ENCODE assay signal across 11 cellular contexts in genomic region chr16:56939801-56940200, GRCh38. TPM values are rescaled to one million over a fixed set of nuclear protein-coding genes. Genes with fewer than 3 reads are reported as not detected.
DNase-seq lines count a peak whose midpoint lies in the region; ATAC-seq, FAIRE-seq and TF ChIP-seq lines count a peak whose summit lies in the region.
"Had no signal": no experiment of that assay in that cellular context is flagged by ENCODE, and none has a peak within 500 bp of the region (broad histone marks: within the 10 kb centered on the region; RNA-seq: fewer than 3 reads in every experiment).

No MANE protein-coding gene starts in this region.

- DNase-seq in stimulated activated naive CD8-positive, alpha-beta T cell treated with anti-CD3 and anti-CD28 coated beads, Interleukin-15, Interleukin-2, amounts not matched to agents 100 U/mL and 50 U/mL, for 24 hours: no peak
- peak; percentile 25 for DNase-seq in NCI-H2196 treated with DMSO at 0.1 percent for 48 hours (lab: John Stamatoyannopoulos, UW; ENCODE audit: unreplicated experiment)
- peak in 2 of 4 experiments; percentile 37 to 42 for DNase-seq in K562 (ENCODE audit: extremely low read depth in 1 of 4, low spot score in 3 of 4)
- DNase-seq in type B pancreatic cell (ENCODE audit: extremely low spot score, unreplicated experiment): no peak
- DNase-seq in effector CD4-positive, alpha-beta T cell: no peak
- no peak for DNase-seq in NOMO-1 (lab: John Stamatoyannopoulos, UW; ENCODE audit: unreplicated experiment in 2 of 2)
- DNase-seq: activated T-cell treated with anti-CD3 and anti-CD28 coated beads for 4 hours had no signal

- TF ChIP-seq POLR2A in K562 (conservative IDR thresholded peaks at IDR 0.05): no peak

- BruUV-seq in K562 (replicated peaks; lab: Mats Ljungman, UMichigan): no TSS peak

- no peak for TF ChIP-seq EP300 in K562 (IDR thresholded peaks at IDR 0.05; ENCODE audit: low read length)

- no peak overlapping the region for H2AFZ ChIP-seq in K562 (ENCODE audit: low read depth, low read length)

- H3K27me3 Mint-ChIP-seq in stimulated activated naive CD8-positive, alpha-beta T cell treated with anti-CD3 and anti-CD28 coated beads, Interleukin-15, Interleukin-2, amounts not matched to agents 100 ng/mL and 50 ng/mL, for 24 hours: no peaks in the 10 kb centered on the region
- H3K27me3 Mint-ChIP-seq in type B pancreatic cell: no peaks in the 10 kb centered on the region

- H3K4me3 ChIP-seq in K562: no peak overlapping the region
- H3K4me3 ChIP-seq: smooth muscle cell had no signal

- peaks cover 13% of the 10 kb centered on the region for H3K79me2 ChIP-seq in K562 (ENCODE audit: control insufficient read depth, insufficient read depth, low read length)

- peaks cover 96% of the 10 kb centered on the region for H3K36me3 Mint-ChIP-seq in stimulated activated naive CD8-positive, alpha-beta T cell treated with anti-CD3 and anti-CD28 coated beads, Interleukin-15, Interleukin-2, amounts not matched to agents 100 ng/mL and 50 ng/mL, for 24 hours (ENCODE audit: low read depth)
- H3K36me3 Mint-ChIP-seq in type B pancreatic cell: peaks cover 64% of the 10 kb centered on the region

- no peaks in the 10 kb centered on the region for H3K27me3 ChIP-seq in K562 (ENCODE audit: control insufficient read depth in 2 of 2, insufficient read depth in 2 of 2, low read length in 2 of 2)

- no peaks in the 10 kb centered on the region for H3K9me3 ChIP-seq in K562 (replicated peaks; ENCODE audit: control insufficient read depth, insufficient read depth, low read depth, low read length)

- H3K4me1 Mint-ChIP-seq in stimulated activated naive CD8-positive, alpha-beta T cell treated with anti-CD3 and anti-CD28 coated beads, Interleukin-15, Interleukin-2, amounts not matched to agents 100 ng/mL and 50 ng/mL, for 24 hours (ENCODE audit: low read depth): peaks cover 96% of the 10 kb centered on the region
- peaks cover 8% of the 10 kb centered on the region for H3K4me1 Mint-ChIP-seq in type B pancreatic cell (ENCODE audit: unreplicated experiment)

- H3K4me2 ChIP-seq in K562 (ENCODE audit: insufficient read depth, low read length): no peak overlapping the region
- H3K4me2 ChIP-seq: smooth muscle cell had no signal

- TF ChIP-seq CTCF in K562 (IDR thresholded peaks at IDR 0.05 in 2 of 3, conservative IDR thresholded peaks at IDR 0.05 in 1 of 3; ENCODE audit: insufficient read depth in 2 of 3, low read depth in 1 of 3, low read length in 3 of 3) (no peak), type B pancreatic cell (conservative IDR thresholded peaks at IDR 0.05) (no peak)

- 66% methylated on average over 4 of the region's 4 CpGs for WGBS in K562 (ENCODE audit: insufficient coverage, low coverage, missing lambda C conversion rate)

- H3K9me1 ChIP-seq in K562 (ENCODE audit: control insufficient read depth, insufficient read depth, low read length): no peaks in the 10 kb centered on the region

- H3K36me3 ChIP-seq in K562 (ENCODE audit: control insufficient read depth, insufficient read depth, low read length): peaks cover 96% of the 10 kb centered on the region

- peak overlapping the region; percentile 98 for H3K27ac Mint-ChIP-seq in stimulated activated naive CD8-positive, alpha-beta T cell treated with anti-CD3 and anti-CD28 coated beads, Interleukin-15, Interleukin-2, amounts not matched to agents 100 ng/mL and 50 ng/mL, for 24 hours
- H3K27ac Mint-ChIP-seq in type B pancreatic cell: peak overlapping the region; percentile 34

- POLR2A ChIA-PET in K562 (lab: Yijun Ruan, JAX): interaction anchor here (0.6 to 1.6 kb wide), 7 partner anchors 7 to 106 kb away, joined by 3 to 6 read pairs (median 3); partner anchors contain the start of gene NLRC5

- peaks cover 0 to 5% of the 10 kb centered on the region in 2 experiments; a peak in 2 of 5 replicates for H3K4me1 ChIP-seq in K562 (replicated peaks in 1 of 2; ENCODE audit: control insufficient read depth in 2 of 2, insufficient read depth in 2 of 2, low read length in 2 of 2)

- no peak overlapping the region for H3K9ac ChIP-seq in K562 (ENCODE audit: insufficient read depth in 1 of 2, low read depth in 2 of 2, low read length in 2 of 2)

- no peak for FAIRE-seq in K562 (lab: Jason Lieb, UNC)

- peak overlapping the region; percentile 81 for H3K4me3 Mint-ChIP-seq in stimulated activated naive CD8-positive, alpha-beta T cell treated with anti-CD3 and anti-CD28 coated beads, Interleukin-15, Interleukin-2, amounts not matched to agents 100 ng/mL and 50 ng/mL, for 24 hours
- H3K4me3 Mint-ChIP-seq in type B pancreatic cell: no peak overlapping the region
- H3K4me3 Mint-ChIP-seq: CD14-positive monocyte had no signal

- intact Hi-C loops in K562 (cut with micrococcal nuclease): no loop called here

- CTCF ChIA-PET in K562 (lab: Yijun Ruan, JAX; ENCODE audit: low intra/inter-chr PET ratio): no interaction called here

- H4K20me1 ChIP-seq in K562 (replicated peaks; ENCODE audit: control insufficient read depth, insufficient read depth, low read length): peaks cover 6% of the 10 kb centered on the region; the same call in 1 of the 2 replicates

- no peak overlapping the region for H3K27ac ChIP-seq in K562 (ENCODE audit: extremely low read depth, low read depth, low read length)

- TF ChIP-seq RAD21 in K562 (CRISPR knock-in tag; conservative IDR thresholded peaks at IDR 0.05 in 1 of 2, IDR thresholded peaks at IDR 0.05 in 1 of 2): no peak

- H3K9me3 Mint-ChIP-seq in stimulated activated naive CD8-positive, alpha-beta T cell treated with anti-CD3 and anti-CD28 coated beads, Interleukin-15, Interleukin-2, amounts not matched to agents 100 ng/mL and 50 ng/mL, for 24 hours: no peaks in the 10 kb centered on the region
- no peaks in the 10 kb centered on the region for H3K9me3 Mint-ChIP-seq in type B pancreatic cell
- H3K9me3 Mint-ChIP-seq: CD14-positive monocyte had no signal

- ATAC-seq in stimulated activated naive CD8-positive, alpha-beta T cell treated with anti-CD3 and anti-CD28 coated beads, Interleukin-15, Interleukin-2, amounts not matched to agents 100 U/mL and 50 U/mL, for 24 hours: no peak
- ATAC-seq in K562 (no peak), GM21447 (IDR thresholded peaks at IDR 0.05; ENCODE audit: unreplicated experiment) (no peak)

- in situ Hi-C loops in K562 (cut with MboI): no loop called here

RNA-seq across cellular contexts. Expression of gene HERPUD1, which starts 7.9 kb away (rescaled TPM):
- total RNA-seq in K562 (2011; cell fraction: chromatin; rRNA removed; ENCODE audit: low replicate concordance): 163 and 256 TPM in 2 replicates
- total RNA-seq in K562 (2011; cell fraction: nucleolus; rRNA removed): 127 and 147 TPM in 2 replicates
- total RNA-seq in K562 (2011; cell fraction: nucleoplasm; rRNA removed): 170 and 203 TPM in 2 replicates
- total RNA-seq in K562 (2014; rRNA removed): 25.8 and 26.8 TPM in 2 replicates
- total RNA-seq in K562 (2014; rRNA removed; fragmentation: Illumina TruSeq; extraction: Trizol): 49.3 and 65.4 TPM in 2 replicates
- total RNA-seq in K562 (2015; rRNA removed; fragmentation: Illumina TruSeq; extraction: Trizol): 18.1 and 19.2 TPM in 2 replicates
- total RNA-seq in K562 (2021): 54.4 and 60.7 TPM in 2 replicates
- polyA plus RNA-seq in K562 (2011; rRNA removed): 50.0 and 90.9 TPM in 2 replicates
- polyA plus RNA-seq in K562 (2011; cell fraction: cytosol; rRNA removed): 36.4 and 59.0 TPM in 2 replicates
- polyA plus RNA-seq in K562 (2011; cell fraction: nucleus; rRNA removed): 92.5 and 115 TPM in 2 replicates
- 28.0 and 112 TPM in 2 replicates for polyA plus RNA-seq in K562 (2012)
- 57.8 and 60.7 TPM in 2 replicates for polyA plus RNA-seq in K562 (2014; fragmentation: Illumina TruSeq; extraction: Trizol)
- polyA plus RNA-seq in K562 (2014; fragmentation: Nextera tagmentation; extraction: Ambion mirVana): 10 to 100 TPM; 14.2 to 17.8 TPM
- polyA plus RNA-seq in K562 (2014; rRNA removed): 32.0 and 37.4 TPM in 2 replicates
- 49.2 and 70.6 TPM in 2 replicates for polyA minus RNA-seq in K562 (2011; rRNA and poly(A)+ RNA removed)
- 36.1 and 42.5 TPM in 2 replicates for polyA minus RNA-seq in K562 (2011; cell fraction: cytosol; rRNA and poly(A)+ RNA removed)
- polyA minus RNA-seq in K562 (2011; cell fraction: nucleus; rRNA and poly(A)+ RNA removed): 36.1 and 75.2 TPM in 2 replicates
- total RNA-seq in type B pancreatic cell (ENCODE audit: low replicate concordance): 98.8 and 155 TPM in 2 replicates

RNA-seq across cellular contexts. Expression of gene CETP, which starts 21.9 kb away (rescaled TPM):
- total RNA-seq in K562 (2011; cell fraction: chromatin; rRNA removed; ENCODE audit: low replicate concordance): 0.37 TPM in 1 of 2 replicates, not detected in the other
- 0.17 TPM in 1 of 2 replicates, not detected in the other for total RNA-seq in K562 (2011; cell fraction: nucleolus; rRNA removed)
- not detected in 2 replicates for total RNA-seq in K562 (2011; cell fraction: nucleoplasm; rRNA removed)
- total RNA-seq in K562 (2014; rRNA removed) (not detected in 2 replicates), K562 (2014; rRNA removed; fragmentation: Illumina TruSeq; extraction: Trizol) (not detected in 2 replicates), K562 (2015; rRNA removed; fragmentation: Illumina TruSeq; extraction: Trizol) (not detected in 2 replicates), K562 (2021) (not detected in 2 replicates), type B pancreatic cell (ENCODE audit: low replicate concordance) (not detected in 2 replicates)
- polyA plus RNA-seq in K562 (2011; rRNA removed) (0.05 TPM in 1 of 2 replicates, not detected in the other), K562 (2014; fragmentation: Illumina TruSeq; extraction: Trizol) (not detected in 2 replicates), K562 (2014; fragmentation: Nextera tagmentation; extraction: Ambion mirVana) (under 1 TPM in 1 of 2 experiments, not detected in 1; 0.07 TPM), K562 (2014; rRNA removed) (0.11 TPM in 1 of 2 replicates, not detected in the other)
- polyA plus RNA-seq in K562 (2011; cell fraction: cytosol; rRNA removed): 0.06 TPM in 1 of 2 replicates, not detected in the other
- polyA plus RNA-seq in K562 (2011; cell fraction: nucleus; rRNA removed): 0.06 and 0.30 TPM in 2 replicates
- polyA plus RNA-seq in K562 (2012): 0.06 TPM in 1 of 2 replicates, not detected in the other
- polyA minus RNA-seq in K562 (2011; rRNA and poly(A)+ RNA removed): not detected in 2 replicates
- polyA minus RNA-seq in K562 (2011; cell fraction: cytosol; rRNA and poly(A)+ RNA removed): not detected in 2 replicates
- polyA minus RNA-seq in K562 (2011; cell fraction: nucleus; rRNA and poly(A)+ RNA removed): not detected in 2 replicates
- total RNA-seq: smooth muscle cell had no signal
- polyA plus RNA-seq: smooth muscle cell had no signal

RNA-seq across cellular contexts. Expression of gene NLRC5, which starts 49.6 kb away (rescaled TPM):
- 0.30 TPM in 1 of 2 replicates, not detected in the other for total RNA-seq in K562 (2011; cell fraction: chromatin; rRNA removed; ENCODE audit: low replicate concordance)
- 0.26 and 1.0 TPM in 2 replicates for total RNA-seq in K562 (2011; cell fraction: nucleolus; rRNA removed)
- not detected in 2 replicates for total RNA-seq in K562 (2011; cell fraction: nucleoplasm; rRNA removed)
- total RNA-seq in K562 (2014; rRNA removed) (0.59 TPM in 1 of 2 replicates, not detected in the other), K562 (2014; rRNA removed; fragmentation: Illumina TruSeq; extraction: Trizol) (0.06 TPM in 1 of 2 replicates, not detected in the other), K562 (2015; rRNA removed; fragmentation: Illumina TruSeq; extraction: Trizol) (not detected in 2 replicates), K562 (2021) (0.71 and 0.89 TPM in 2 replicates), type B pancreatic cell (ENCODE audit: low replicate concordance) (1.7 and 2.7 TPM in 2 replicates)
- polyA plus RNA-seq in K562 (2011; rRNA removed) (0.26 TPM in 1 of 2 replicates, not detected in the other), K562 (2014; fragmentation: Illumina TruSeq; extraction: Trizol) (not detected in 2 replicates), K562 (2014; fragmentation: Nextera tagmentation; extraction: Ambion mirVana) (not detected), K562 (2014; rRNA removed) (not detected in 2 replicates)
- polyA plus RNA-seq in K562 (2011; cell fraction: cytosol; rRNA removed): 0.03 TPM in 1 of 2 replicates, not detected in the other
- polyA plus RNA-seq in K562 (2011; cell fraction: nucleus; rRNA removed): 0.11 and 0.18 TPM in 2 replicates
- polyA plus RNA-seq in K562 (2012): 0.12 and 0.29 TPM in 2 replicates
- polyA minus RNA-seq in K562 (2011; rRNA and poly(A)+ RNA removed): 0.42 TPM in 1 of 2 replicates, not detected in the other
- 1.2 TPM in 1 of 2 replicates, not detected in the other for polyA minus RNA-seq in K562 (2011; cell fraction: cytosol; rRNA and poly(A)+ RNA removed)
- polyA minus RNA-seq in K562 (2011; cell fraction: nucleus; rRNA and poly(A)+ RNA removed): 0.94 TPM in 1 of 2 replicates, not detected in the other
